8 cellular contexts compared by ENCODE assay signal in the genomic region with DNA sequence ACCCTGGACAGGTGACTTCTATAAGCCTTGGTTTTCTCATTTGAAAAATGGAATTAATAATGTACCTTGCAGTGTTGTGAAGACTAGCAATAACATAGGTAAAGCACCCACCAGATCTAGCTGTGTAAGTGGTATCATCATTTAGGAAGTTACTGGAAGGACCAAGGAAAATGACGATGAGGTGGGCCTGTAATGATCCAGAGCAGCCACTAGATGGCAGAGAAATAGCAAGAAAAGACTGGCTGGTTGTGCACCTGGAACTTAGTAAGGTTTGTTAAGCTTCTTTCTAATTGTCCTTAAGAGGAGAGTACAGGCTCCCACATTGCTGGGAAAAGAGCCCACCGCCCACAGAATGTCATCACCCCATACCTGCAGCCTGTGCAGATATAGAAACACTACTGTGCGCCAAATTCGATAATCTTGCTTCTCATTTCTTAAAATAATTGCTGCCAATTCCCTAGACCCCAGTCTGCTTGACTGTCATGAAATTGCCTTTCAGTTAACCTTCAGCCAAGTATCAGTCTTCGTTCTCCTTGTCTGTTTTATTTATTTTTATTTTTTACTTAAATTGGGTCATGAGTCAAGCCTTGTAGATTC. TPM values are rescaled to one million over a fixed set of nuclear protein-coding genes. Genes with fewer than 3 reads are reported as not detected.
DNase-seq lines count a peak whose midpoint lies in the region; ATAC-seq and TF ChIP-seq lines count a peak whose summit lies in the region.

No MANE protein-coding gene starts in this region.

- H3K27me3 ChIP-seq in GM06990 (replicated peaks; ENCODE audit: control insufficient read depth, insufficient read depth, low read length) = no peaks in the 10 kb centered on the region

- H3K27ac Mint-ChIP-seq in T-helper 2 cell treated with Interferon-gamma antibody and Interleukin-4, amounts not matched to agents 5 μg/mL and 100 μg/mL, for 36 hours = peak overlapping the region; percentile 89
- H3K27ac Mint-ChIP-seq in nephron = peak overlapping the region; percentile 50 to 99 (median 82)

- no peak overlapping the region for H3K4me3 ChIP-seq in AG09309 (ENCODE audit: control insufficient read depth, low read depth, low read length)
- no peak overlapping the region for H3K4me3 ChIP-seq in GM06990 (replicated peaks; ENCODE audit: low read depth, low read length)
- H3K4me3 ChIP-seq in epithelial cell of proximal tubule (ENCODE audit: low read depth, low read length) = no peak overlapping the region

- DNase-seq in AG09309 (ENCODE audit: low read depth) = no peak
- no peak for DNase-seq in GM06990 (ENCODE audit: extremely low read depth, insufficient read length)
- DNase-seq in NCI-H146 treated with DMSO at 0.1 percent for 48 hours (lab: John Stamatoyannopoulos, UW; ENCODE audit: unreplicated experiment) = peak; percentile 8
- peak; percentile 15 for DNase-seq in T-helper 2 cell treated with Interferon-gamma antibody and Interleukin-4, amounts not matched to agents 5 μg/mL and 100 μg/mL, for 36 hours (ENCODE audit: low spot score)
- DNase-seq in epithelial cell of proximal tubule (ENCODE audit: low read depth) = no peak
- no peak for DNase-seq in HK-2 (ENCODE audit: unreplicated experiment)

- TF ChIP-seq CTCF in AG09309 (IDR thresholded peaks at IDR 0.05; ENCODE audit: control insufficient read depth, insufficient read depth, low read depth, low read length, missing control alignments) (peak; percentile 79), GM06990 (IDR thresholded peaks at IDR 0.05; ENCODE audit: insufficient read depth, low read length, poor library complexity, severe bottlenecking) (peak; percentile 82), epithelial cell of proximal tubule (conservative IDR thresholded peaks at IDR 0.05; ENCODE audit: low read depth, low read length) (peak; percentile 83), nephron (IDR thresholded peaks at IDR 0.05; ENCODE audit: unreplicated experiment in 3 of 3) (peak; percentile 79 to 87 (median 87))

- H3K36me3 Mint-ChIP-seq in T-helper 2 cell treated with Interferon-gamma antibody and Interleukin-4, amounts not matched to agents 5 μg/mL and 100 μg/mL, for 36 hours (ENCODE audit: low read depth) = peaks cover 55% of the 10 kb centered on the region
- H3K36me3 Mint-ChIP-seq in nephron (ENCODE audit: low read depth) = peaks cover 26% of the 10 kb centered on the region

- no peak for ATAC-seq in GM19397 (IDR thresholded peaks at IDR 0.05; ENCODE audit: unreplicated experiment)

- H3K4me3 Mint-ChIP-seq in T-helper 2 cell treated with Interferon-gamma antibody and Interleukin-4, amounts not matched to agents 5 μg/mL and 100 μg/mL, for 36 hours = peak overlapping the region; percentile 63
- no peak overlapping the region for H3K4me3 Mint-ChIP-seq in nephron

- H3K4me1 Mint-ChIP-seq in T-helper 2 cell treated with Interferon-gamma antibody and Interleukin-4, amounts not matched to agents 5 μg/mL and 100 μg/mL, for 36 hours (ENCODE audit: low read depth) = peaks cover 50% of the 10 kb centered on the region
- peaks cover 68% of the 10 kb centered on the region for H3K4me1 Mint-ChIP-seq in nephron

- no peaks in the 10 kb centered on the region for H3K9me3 Mint-ChIP-seq in T-helper 2 cell treated with Interferon-gamma antibody and Interleukin-4, amounts not matched to agents 5 μg/mL and 100 μg/mL, for 36 hours
- no peaks in the 10 kb centered on the region for H3K9me3 Mint-ChIP-seq in nephron

- no peaks in the 10 kb centered on the region for H3K27me3 Mint-ChIP-seq in T-helper 2 cell treated with Interferon-gamma antibody and Interleukin-4, amounts not matched to agents 5 μg/mL and 100 μg/mL, for 36 hours (ENCODE audit: low read depth)
- H3K27me3 Mint-ChIP-seq in nephron (ENCODE audit: low read depth) = no peaks in the 10 kb centered on the region

- peaks cover 14% of the 10 kb centered on the region for H3K36me3 ChIP-seq in GM06990 (ENCODE audit: control insufficient read depth, insufficient read depth, low read length)

RNA-seq across cellular contexts. Expression of gene WNT4, which starts 37.2 kb away (rescaled TPM):
- total RNA-seq in epithelial cell of proximal tubule = 0.07 TPM in 1 of 2 replicates, not detected in the other

RNA-seq across cellular contexts. Expression of gene CDC42, which starts 53.2 kb away (rescaled TPM):
- total RNA-seq in epithelial cell of proximal tubule = 339 and 441 TPM in 2 replicates

Comparison
In these comparisons a context has a peak if more than half of its experiments do, and no peak if none do; other contexts are left out.
1. DNase-seq: peak in NCI-H146 treated with DMSO at 0.1 percent for 48 hours (single experiment) and T-helper 2 cell treated with Interferon-gamma antibody and Interleukin-4, amounts not matched to agents 5 μg/mL and 100 μg/mL, for 36 hours (single experiment); none in AG09309 (single experiment), GM06990 (single experiment), epithelial cell of proximal tubule (single experiment) and HK-2 (single experiment).
2. Peak in every context shown above with its lines, with median percentiles within 50 percentile points of each other: CTCF ChIP-seq.